Comparison of ENCODE assay signal across 31 cellular contexts in the genomic region with DNA sequence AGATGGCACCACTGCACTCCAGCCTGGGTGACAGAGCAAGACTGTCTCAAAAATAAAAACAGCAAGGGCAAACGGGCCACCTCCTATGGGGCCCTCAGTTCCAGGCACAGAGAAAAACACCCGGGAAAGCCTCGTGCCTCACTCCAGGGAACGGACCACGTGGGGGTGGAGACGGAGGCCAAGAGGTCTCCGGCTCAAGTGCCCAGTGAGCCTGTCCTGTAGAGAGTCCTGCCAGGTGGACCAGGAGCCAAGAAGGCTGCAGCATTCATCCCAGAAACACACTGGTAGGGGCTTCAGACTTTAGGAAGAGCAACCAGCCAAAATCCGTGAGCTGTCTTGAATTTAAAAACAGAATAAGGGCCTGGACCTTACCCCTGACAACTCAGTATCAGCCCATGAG.
"Had no signal": no experiment of that assay in that cellular context is flagged by ENCODE, and none has a peak within 500 bp of the region (broad histone marks: within the 10 kb centered on the region; RNA-seq: fewer than 3 reads in every experiment).

No MANE protein-coding gene starts in this region.

- H3K4me1 Mint-ChIP-seq: activated naive CD4-positive, alpha-beta T cell treated with anti-CD3 and anti-CD28 coated beads, Interleukin-2, amount 10 ng/mL, durations not matched to agents 7 days and 5 days; central memory CD8-positive, alpha-beta T cell had no signal

- FAIRE-seq: astrocyte, bronchial epithelial cell had no signal

- ATAC-seq: activated CD4-positive, CD25-positive, alpha-beta regulatory T cell treated with anti-CD3 and anti-CD28 coated beads, Interleukin-2, amount 50 U/mL, for 24 hours; activated CD8-positive, alpha-beta T cell treated with anti-CD3 and anti-CD28 coated beads for 36 hours; activated T-cell treated with anti-CD3 and anti-CD28 coated beads, Interleukin-2, amount 50 U/mL, for 4 hours; effector memory CD8-positive, alpha-beta T cell; foreskin keratinocyte; gastrocnemius medialis; heart right ventricle; T-helper 17 cell had no signal

- H3K9me3 Mint-ChIP-seq: activated B cell treated with CpG ODN at 0.5 μM for 24 hours; activated CD8-positive, alpha-beta T cell treated with anti-CD3 and anti-CD28 coated beads for 36 hours; activated naive CD4-positive, alpha-beta T cell treated with anti-CD3 and anti-CD28 coated beads, Interleukin-2, amount 10 ng/mL, durations not matched to agents 7 days and 5 days; activated T-cell treated with anti-CD3 and anti-CD28 coated beads, Interleukin-2, amount 50 U/mL, for 4 hours; activated T-helper 2 cell treated with anti-CD3 and anti-CD28 coated beads, Interferon-gamma antibody, Interleukin-2, Interleukin-4, amounts not matched to agents 10 μg/mL and 5 μg/mL and 100 μg/mL, durations not matched to agents 14 hours and 24 hours and 36 hours; central memory CD8-positive, alpha-beta T cell; dendritic cell treated with granulocyte-macrophage colony-stimulating factor and Interleukin-4, amounts not matched to agents 40 ng/mL and 50 ng/mL, for 4 days; effector memory CD8-positive, alpha-beta T cell; T-helper 2 cell treated with Interferon-gamma antibody and Interleukin-4, amounts not matched to agents 5 μg/mL and 100 μg/mL, for 36 hours had no signal

- H3K36me3 ChIP-seq: brain microvascular endothelial cell, esophagus muscularis mucosa, gastrocnemius medialis, heart right ventricle, WERI-Rb-1 had no signal

- H3K9me3 ChIP-seq: esophagus muscularis mucosa, gastrocnemius medialis, heart right ventricle had no signal

- H3K27ac ChIP-seq: brain microvascular endothelial cell, coronary artery, dorsolateral prefrontal cortex, esophagus muscularis mucosa, foreskin keratinocyte, gastrocnemius medialis, heart right ventricle, WERI-Rb-1 had no signal

- H3K27ac Mint-ChIP-seq: activated B cell treated with CpG ODN at 0.5 μM for 24 hours; activated CD8-positive, alpha-beta T cell treated with anti-CD3 and anti-CD28 coated beads for 36 hours; activated naive CD4-positive, alpha-beta T cell treated with anti-CD3 and anti-CD28 coated beads, Interleukin-2, amount 10 ng/mL, durations not matched to agents 7 days and 5 days; activated naive CD8-positive, alpha-beta T cell; activated T-helper 2 cell treated with anti-CD3 and anti-CD28 coated beads, Interferon-gamma antibody, Interleukin-2, Interleukin-4, amounts not matched to agents 10 μg/mL and 5 μg/mL and 100 μg/mL, durations not matched to agents 14 hours and 24 hours and 36 hours; dendritic cell treated with granulocyte-macrophage colony-stimulating factor and Interleukin-4, amounts not matched to agents 40 ng/mL and 50 ng/mL, for 4 days; T-helper 17 cell; T-helper 2 cell treated with Interferon-gamma antibody and Interleukin-4, amounts not matched to agents 5 μg/mL and 100 μg/mL, for 36 hours had no signal

- H3K27me3 ChIP-seq: brain microvascular endothelial cell, dorsolateral prefrontal cortex, esophagus muscularis mucosa, gastrocnemius medialis, heart right ventricle had no signal

- DNase-seq: activated B cell treated with CpG ODN at 0.5 μM for 24 hours; activated CD4-positive, alpha-beta T cell treated with anti-CD3 and anti-CD28 coated beads for 48 hours; activated CD4-positive, alpha-beta T cell treated with anti-CD3 and anti-CD28 coated beads, Interleukin-2, amount 50 U/mL, for 1 hour; activated CD4-positive, alpha-beta T cell treated with anti-CD3 and anti-CD28 coated beads, Interleukin-2, amount 50 U/mL, for 48 hours; activated CD8-positive, alpha-beta memory T cell treated with anti-CD3 and anti-CD28 coated beads for 24 hours; activated CD8-positive, alpha-beta T cell treated with anti-CD3 and anti-CD28 coated beads for 36 hours; activated effector memory CD4-positive, alpha-beta T cell treated with anti-CD3 and anti-CD28 coated beads, Interleukin-2, amount 50 U/mL, for 16 hours; activated naive CD4-positive, alpha-beta T cell treated with anti-CD3 and anti-CD28 coated beads, Interleukin-2, amount 10 ng/mL, durations not matched to agents 7 days and 5 days; activated T-cell treated with anti-CD3 and anti-CD28 coated beads, Interleukin-2, amount 50 U/mL, for 4 hours; amniotic stem cell; brain microvascular endothelial cell; effector CD4-positive, alpha-beta T cell; effector memory CD8-positive, alpha-beta T cell; foreskin keratinocyte; gastrocnemius medialis; heart right ventricle; T-helper 1 cell; T-helper 17 cell; T1000; WERI-Rb-1 had no signal

- H3K36me3 Mint-ChIP-seq: activated naive CD4-positive, alpha-beta T cell treated with anti-CD3 and anti-CD28 coated beads, Interleukin-2, amount 10 ng/mL, durations not matched to agents 7 days and 5 days; activated naive CD8-positive, alpha-beta T cell had no signal

- H3K4me3 Mint-ChIP-seq: activated B cell treated with CpG ODN at 0.5 μM for 24 hours; activated CD8-positive, alpha-beta T cell treated with anti-CD3 and anti-CD28 coated beads for 36 hours; activated naive CD4-positive, alpha-beta T cell treated with anti-CD3 and anti-CD28 coated beads, Interleukin-2, amount 10 ng/mL, durations not matched to agents 7 days and 5 days; activated naive CD8-positive, alpha-beta T cell; activated T-cell treated with anti-CD3 and anti-CD28 coated beads, Interleukin-2, amount 50 U/mL, for 4 hours; central memory CD8-positive, alpha-beta T cell; dendritic cell treated with granulocyte-macrophage colony-stimulating factor and Interleukin-4, amounts not matched to agents 40 ng/mL and 50 ng/mL, for 4 days; effector memory CD8-positive, alpha-beta T cell; T-helper 17 cell; T-helper 2 cell treated with Interferon-gamma antibody and Interleukin-4, amounts not matched to agents 5 μg/mL and 100 μg/mL, for 36 hours had no signal

- H3K4me3 ChIP-seq: coronary artery, dorsolateral prefrontal cortex, esophagus muscularis mucosa, gastrocnemius medialis, heart right ventricle had no signal

- H3K27me3 Mint-ChIP-seq: activated B cell treated with CpG ODN at 0.5 μM for 24 hours; activated CD8-positive, alpha-beta T cell treated with anti-CD3 and anti-CD28 coated beads for 36 hours; activated naive CD8-positive, alpha-beta T cell; central memory CD8-positive, alpha-beta T cell; dendritic cell treated with granulocyte-macrophage colony-stimulating factor and Interleukin-4, amounts not matched to agents 40 ng/mL and 50 ng/mL, for 4 days had no signal

- H3K4me1 ChIP-seq: esophagus muscularis mucosa, foreskin keratinocyte, gastrocnemius medialis had no signal
